ENCODE assay signal across 17 cellular contexts in the genomic region with DNA sequence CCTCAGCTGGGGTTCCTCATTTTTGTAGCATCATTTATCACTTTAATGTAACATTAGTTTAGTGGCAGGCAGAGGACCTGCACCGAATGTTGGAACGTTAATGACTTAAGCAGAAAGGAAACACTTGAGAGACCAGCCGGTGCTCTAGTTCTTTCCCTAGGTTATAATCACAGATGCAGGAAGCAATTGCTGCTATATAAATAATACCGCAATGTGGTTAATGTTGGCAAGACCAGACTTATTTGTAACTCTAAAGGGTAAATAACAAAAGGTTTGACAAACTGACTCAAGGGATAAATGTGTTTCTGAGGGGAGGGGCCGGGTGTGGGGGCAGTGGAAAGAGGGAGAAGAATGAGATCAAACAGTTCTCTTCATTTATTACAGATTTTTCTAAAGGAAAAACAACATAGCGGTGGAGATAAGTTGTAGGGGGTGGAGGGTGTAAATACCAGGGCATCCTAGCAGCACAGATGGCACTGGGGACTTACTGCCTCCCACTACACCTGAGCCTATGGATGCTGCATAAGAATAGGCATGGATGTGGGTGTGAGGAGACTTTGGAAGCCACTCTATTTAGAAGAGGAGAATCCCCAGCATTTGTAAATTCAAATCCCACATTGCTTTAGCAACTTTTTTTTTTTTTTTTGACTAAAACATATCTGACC. TPM values are rescaled to one million over a fixed set of nuclear protein-coding genes. Genes with fewer than 3 reads are reported as not detected.
A peak's percentile ranks its signal among the peaks of the same experiment; 100 is the strongest.
DNase-seq lines count a peak whose midpoint lies in the region; ATAC-seq, FAIRE-seq and TF ChIP-seq lines count a peak whose summit lies in the region.
"Had no signal": no experiment of that assay in that cellular context is flagged by ENCODE, and none has a peak within 500 bp of the region (broad histone marks: within the 10 kb centered on the region; RNA-seq: fewer than 3 reads in every experiment).

No MANE protein-coding gene starts in this region.

- H3K4me3 ChIP-seq in H7 (ENCODE audit: insufficient read depth, low read depth, low read length) (no peak overlapping the region), astrocyte of the spinal cord (ENCODE audit: low read depth, low read length) (no peak overlapping the region)
- H3K4me3 ChIP-seq: psoas muscle, tibial nerve had no signal

- no peak for ATAC-seq in activated CD8-positive, alpha-beta T cell treated with anti-CD3 and anti-CD28 coated beads, Interleukin-2, amount 10 ng/mL, durations not matched to agents 7 days and 5 days
- ATAC-seq: esophagus mucosa, psoas muscle had no signal

- POLR2A ChIA-PET in activated CD8-positive, alpha-beta T cell treated with anti-CD3 and anti-CD28 coated beads, Interleukin-2, amount 10 ng/mL, durations not matched to agents 7 days and 5 days (lab: Charles Lee): no interaction called here

- H3K27me3 Mint-ChIP-seq in activated CD8-positive, alpha-beta T cell treated with anti-CD3 and anti-CD28 coated beads, Interleukin-2, amount 10 ng/mL, durations not matched to agents 7 days and 5 days (ENCODE audit: low read depth): peaks cover 29% of the 10 kb centered on the region

- H3K36me3 Mint-ChIP-seq in activated CD8-positive, alpha-beta T cell treated with anti-CD3 and anti-CD28 coated beads, Interleukin-2, amount 10 ng/mL, durations not matched to agents 7 days and 5 days (ENCODE audit: low read depth): no peaks in the 10 kb centered on the region
- H3K36me3 Mint-ChIP-seq: activated naive CD4-positive, alpha-beta T cell treated with anti-CD3 and anti-CD28 coated beads, Interleukin-2, amount 10 ng/mL, durations not matched to agents 7 days and 5 days had no signal

- no peak for TF ChIP-seq POLR2A in GM12891 (IDR thresholded peaks at IDR 0.05; ENCODE audit: low read depth, low read length)

- CTCF ChIA-PET in activated CD8-positive, alpha-beta T cell treated with anti-CD3 and anti-CD28 coated beads, Interleukin-2, amount 10 ng/mL, durations not matched to agents 7 days and 5 days (lab: Charles Lee): no interaction called here

- no peaks in the 10 kb centered on the region for H3K9me3 Mint-ChIP-seq in activated CD8-positive, alpha-beta T cell treated with anti-CD3 and anti-CD28 coated beads, Interleukin-2, amount 10 ng/mL, durations not matched to agents 7 days and 5 days (ENCODE audit: insufficient read depth)
- H3K9me3 Mint-ChIP-seq: activated naive CD4-positive, alpha-beta T cell treated with anti-CD3 and anti-CD28 coated beads, Interleukin-2, amount 10 ng/mL, durations not matched to agents 7 days and 5 days; central memory CD8-positive, alpha-beta T cell had no signal

- no peak for FAIRE-seq in GM12891 (lab: Jason Lieb, UNC)

- TF ChIP-seq CTCF in astrocyte of the spinal cord (IDR thresholded peaks at IDR 0.05; ENCODE audit: low read depth, low read length): no peak

- no peaks in the 10 kb centered on the region for H3K36me3 ChIP-seq in H7 (replicated peaks; ENCODE audit: control insufficient read depth, insufficient read depth, low read length)
- H3K36me3 ChIP-seq: tibial nerve had no signal

- in situ Hi-C loops in astrocyte of the spinal cord (cut with HindIII; ENCODE audit: low sequenced_read_pairs): no loop called here

- peak; percentile 22 for DNase-seq in H7
- DNase-seq in NCI-H146 (lab: John Stamatoyannopoulos, UW): peak; percentile 29
- peak; percentile 49 for DNase-seq in astrocyte of the spinal cord (ENCODE audit: low read depth, low spot score)
- DNase-seq in myocyte (ENCODE audit: low read depth): peak; percentile 33
- no peak for DNase-seq in GM12891 (ENCODE audit: insufficient read length, low spot score)
- no peak for DNase-seq in NCI-H526 (lab: John Stamatoyannopoulos, UW)
- no peak for DNase-seq in ecto neural progenitor cell (ENCODE audit: low spot score)
- no peak for DNase-seq in activated CD8-positive, alpha-beta T cell treated with anti-CD3 and anti-CD28 coated beads, Interleukin-2, amount 10 ng/mL, durations not matched to agents 7 days and 5 days
- DNase-seq: activated naive CD4-positive, alpha-beta T cell treated with anti-CD3 and anti-CD28 coated beads, Interleukin-2, amount 10 ng/mL, durations not matched to agents 7 days and 5 days; Caco-2; KG1; NCI-H2171 treated with DMSO at 0.1 percent for 48 hours; psoas muscle; stimulated activated CD4-positive, alpha-beta T cell treated with anti-CD3 and anti-CD28 coated beads, Interleukin-1b, Interleukin-23, amount 100 ng/mL, for 48 hours had no signal

- no peaks in the 10 kb centered on the region for H3K27me3 ChIP-seq in H7 (ENCODE audit: control insufficient read depth, insufficient read depth, low read length)
- H3K27me3 ChIP-seq: tibial nerve had no signal

- no peak overlapping the region for H3K4me3 Mint-ChIP-seq in activated CD8-positive, alpha-beta T cell treated with anti-CD3 and anti-CD28 coated beads, Interleukin-2, amount 10 ng/mL, durations not matched to agents 7 days and 5 days
- H3K4me3 Mint-ChIP-seq: activated naive CD4-positive, alpha-beta T cell treated with anti-CD3 and anti-CD28 coated beads, Interleukin-2, amount 10 ng/mL, durations not matched to agents 7 days and 5 days; central memory CD8-positive, alpha-beta T cell had no signal

- no peak overlapping the region for H3K27ac Mint-ChIP-seq in activated CD8-positive, alpha-beta T cell treated with anti-CD3 and anti-CD28 coated beads, Interleukin-2, amount 10 ng/mL, durations not matched to agents 7 days and 5 days
- H3K27ac Mint-ChIP-seq: activated naive CD4-positive, alpha-beta T cell treated with anti-CD3 and anti-CD28 coated beads, Interleukin-2, amount 10 ng/mL, durations not matched to agents 7 days and 5 days had no signal

- H3K4me1 Mint-ChIP-seq in activated CD8-positive, alpha-beta T cell treated with anti-CD3 and anti-CD28 coated beads, Interleukin-2, amount 10 ng/mL, durations not matched to agents 7 days and 5 days (ENCODE audit: low read depth): no peaks in the 10 kb centered on the region
- H3K4me1 Mint-ChIP-seq: activated naive CD4-positive, alpha-beta T cell treated with anti-CD3 and anti-CD28 coated beads, Interleukin-2, amount 10 ng/mL, durations not matched to agents 7 days and 5 days; central memory CD8-positive, alpha-beta T cell had no signal

TF ChIP-seq in GM12891, 5 proteins besides CTCF, POLR2A, EP300 and RAD21:
- no peak for TF ChIP-seq POU2F2 (IDR thresholded peaks at IDR 0.05; ENCODE audit: low read depth, low read length)
- TF ChIP-seq SPI1 (IDR thresholded peaks at IDR 0.05; ENCODE audit: low read depth, low read length): no peak
- TF ChIP-seq PAX5 (IDR thresholded peaks at IDR 0.05; ENCODE audit: insufficient read depth, low read length, severe bottlenecking): no peak
- TF ChIP-seq POLR2AphosphoS5 (IDR thresholded peaks at IDR 0.05; ENCODE audit: low read depth, low read length): no peak
- no peak for TF ChIP-seq TAF1 (IDR thresholded peaks at IDR 0.05; ENCODE audit: low read depth, low read length)

RNA-seq across cellular contexts. Expression of gene IL1RAP, which starts 27.6 kb away (rescaled TPM):
- 3.7 and 6.5 TPM in 2 replicates for total RNA-seq in H7 (2014; rRNA removed; shearing (Covaris generic))
- total RNA-seq in myocyte: 6.0 and 8.4 TPM in 2 replicates
- 21.9 TPM for polyA plus RNA-seq in myocyte (2012)
- polyA plus RNA-seq in GM12891 (2012; ENCODE audit: low read depth, missing spikeins): 0.18 TPM
- total RNA-seq in activated CD8-positive, alpha-beta T cell treated with anti-CD3 and anti-CD28 coated beads, Interleukin-2, amount 10 ng/mL, durations not matched to agents 7 days and 5 days: 10 to 100 TPM; 10.3 to 11.6 TPM

RNA-seq across cellular contexts. Expression of gene TMEM207, which starts 36.6 kb away (rescaled TPM):
- total RNA-seq in H7 (2014; rRNA removed; shearing (Covaris generic)): not detected in 2 replicates
- not detected in 2 replicates for total RNA-seq in myocyte
- polyA plus RNA-seq in myocyte (2012): not detected
- polyA plus RNA-seq in GM12891 (2012; ENCODE audit: low read depth, missing spikeins): not detected
- total RNA-seq in activated CD8-positive, alpha-beta T cell treated with anti-CD3 and anti-CD28 coated beads, Interleukin-2, amount 10 ng/mL, durations not matched to agents 7 days and 5 days: not detected
- total RNA-seq: Caco-2, esophagus mucosa, psoas muscle, tibial nerve had no signal
- polyA plus RNA-seq: psoas muscle had no signal

Comparison
In these comparisons a context has a peak if more than half of its experiments do, and no peak if none do; other contexts are left out.
1. DNase-seq: peak in H7 (single experiment), NCI-H146 (single experiment), astrocyte of the spinal cord (single experiment) and myocyte (single experiment); none in GM12891 (single experiment), NCI-H526 (0 of 2), ecto neural progenitor cell (single experiment) and activated CD8-positive, alpha-beta T cell treated with anti-CD3 and anti-CD28 coated beads, Interleukin-2, amount 10 ng/mL, durations not matched to agents 7 days and 5 days (single experiment).